ENCODE assay signal across 33 cellular contexts in the genomic region with DNA sequence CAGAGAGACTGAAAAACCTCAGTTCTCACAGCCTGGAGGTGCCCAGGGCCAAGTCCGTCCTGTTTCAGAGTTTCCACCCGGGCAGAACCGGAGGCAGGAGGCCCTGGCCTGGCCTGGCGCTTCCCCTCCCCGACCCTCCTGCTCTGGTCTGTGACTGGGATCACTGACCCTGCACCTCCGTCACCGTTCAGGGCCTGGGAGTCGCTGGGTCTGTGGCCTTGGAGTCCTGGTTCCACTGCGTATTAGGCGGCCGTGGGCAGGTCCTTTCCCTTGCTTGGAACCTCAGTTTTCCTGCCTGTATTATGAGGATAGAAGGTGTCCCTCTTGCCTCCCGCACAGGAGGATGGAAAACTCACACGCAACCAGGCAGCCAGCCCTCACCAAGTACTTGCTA. TPM values are rescaled to one million over a fixed set of nuclear protein-coding genes. Genes with fewer than 3 reads are reported as not detected.
"Had no signal": no experiment of that assay in that cellular context is flagged by ENCODE, and none has a peak within 500 bp of the region (broad histone marks: within the 10 kb centered on the region; RNA-seq: fewer than 3 reads in every experiment).

No MANE protein-coding gene starts in this region.

- H3K36me3 ChIP-seq: adrenal gland, esophagus muscularis mucosa, gastrocnemius medialis, WERI-Rb-1 had no signal

- H3K36me3 Mint-ChIP-seq: activated naive CD4-positive, alpha-beta T cell treated with anti-CD3 and anti-CD28 coated beads, Interleukin-2, amount 50 U/mL, for 24 hours; activated naive CD8-positive, alpha-beta T cell treated with anti-CD3 and anti-CD28 coated beads for 36 hours had no signal

- H3K4me1 Mint-ChIP-seq: activated B cell treated with CpG ODN at 0.5 μM for 24 hours; activated naive CD4-positive, alpha-beta T cell treated with anti-CD3 and anti-CD28 coated beads, Interleukin-2, amount 50 U/mL, for 24 hours; activated naive CD8-positive, alpha-beta T cell treated with anti-CD3 and anti-CD28 coated beads for 36 hours; activated naive CD8-positive, alpha-beta T cell treated with anti-CD3 and anti-CD28 coated beads, Interleukin-2, amount 50 U/mL, for 24 hours; activated T-helper 17 cell treated with anti-CD3 and anti-CD28 coated beads, Interleukin-2, amount 50 U/mL, for 72 hours; T-helper 17 cell had no signal

- H3K27ac ChIP-seq: adrenal gland, body of pancreas, esophagus muscularis mucosa, foreskin keratinocyte, gastrocnemius medialis, WERI-Rb-1 had no signal

- H3K27ac Mint-ChIP-seq: activated B cell treated with CpG ODN at 0.5 μM for 24 hours; activated CD8-positive, alpha-beta T cell treated with anti-CD3 and anti-CD28 coated beads for 36 hours; activated naive CD4-positive, alpha-beta T cell treated with anti-CD3 and anti-CD28 coated beads for 36 hours; activated naive CD4-positive, alpha-beta T cell treated with anti-CD3 and anti-CD28 coated beads, Interleukin-2, amount 50 U/mL, for 24 hours; activated naive CD8-positive, alpha-beta T cell treated with anti-CD3 and anti-CD28 coated beads for 36 hours; activated naive CD8-positive, alpha-beta T cell treated with anti-CD3 and anti-CD28 coated beads, Interleukin-2, amount 50 U/mL, for 24 hours; activated T-helper 17 cell treated with anti-CD3 and anti-CD28 coated beads, Interleukin-2, amount 50 U/mL, for 72 hours; effector memory CD8-positive, alpha-beta T cell; T-helper 17 cell; T-helper 2 cell treated with Interferon-gamma antibody and Interleukin-4, amounts not matched to agents 5 μg/mL and 100 μg/mL, for 36 hours had no signal

- H3K27me3 ChIP-seq: adrenal gland, body of pancreas, gastrocnemius medialis had no signal

- DNase-seq: activated B cell treated with CpG ODN at 0.5 μM for 24 hours; activated CD4-positive, alpha-beta T cell treated with anti-CD3 and anti-CD28 coated beads for 48 hours; activated CD4-positive, alpha-beta T cell treated with anti-CD3 and anti-CD28 coated beads, Interleukin-2, amount 50 U/mL, for 1 hour; activated CD4-positive, alpha-beta T cell treated with anti-CD3 and anti-CD28 coated beads, Interleukin-2, amount 50 U/mL, for 48 hours; activated CD8-positive, alpha-beta memory T cell treated with anti-CD3 and anti-CD28 coated beads for 24 hours; activated CD8-positive, alpha-beta T cell treated with anti-CD3 and anti-CD28 coated beads for 36 hours; activated effector memory CD4-positive, alpha-beta T cell treated with anti-CD3 and anti-CD28 coated beads, Interleukin-2, amount 50 U/mL, for 16 hours; activated naive CD4-positive, alpha-beta T cell treated with anti-CD3 and anti-CD28 coated beads for 36 hours; activated naive CD8-positive, alpha-beta T cell treated with anti-CD3 and anti-CD28 coated beads for 36 hours; activated naive CD8-positive, alpha-beta T cell treated with anti-CD3 and anti-CD28 coated beads, Interleukin-2, amount 50 U/mL, for 24 hours; activated T-cell treated with anti-CD3 and anti-CD28 coated beads, Interleukin-2, amount 50 U/mL, for 4 hours; adrenal gland; amygdala; aorta; body of pancreas; caudate nucleus; cortex of kidney; dermis blood vessel endothelial cell; effector CD4-positive, alpha-beta T cell; effector memory CD8-positive, alpha-beta T cell; erythroblast; foreskin keratinocyte; gastrocnemius medialis; T-helper 1 cell; T-helper 17 cell; T1000; WERI-Rb-1 had no signal

- H3K4me3 ChIP-seq: adrenal gland, body of pancreas, esophagus muscularis mucosa, gastrocnemius medialis had no signal

- H3K9me3 Mint-ChIP-seq: activated B cell treated with CpG ODN at 0.5 μM for 24 hours; activated CD8-positive, alpha-beta T cell treated with anti-CD3 and anti-CD28 coated beads for 36 hours; activated naive CD4-positive, alpha-beta T cell treated with anti-CD3 and anti-CD28 coated beads for 36 hours; activated naive CD4-positive, alpha-beta T cell treated with anti-CD3 and anti-CD28 coated beads, Interleukin-2, amount 50 U/mL, for 24 hours; activated naive CD8-positive, alpha-beta T cell treated with anti-CD3 and anti-CD28 coated beads for 36 hours; activated naive CD8-positive, alpha-beta T cell treated with anti-CD3 and anti-CD28 coated beads, Interleukin-2, amount 50 U/mL, for 24 hours; activated T-cell treated with anti-CD3 and anti-CD28 coated beads, Interleukin-2, amount 50 U/mL, for 4 hours; activated T-helper 17 cell treated with anti-CD3 and anti-CD28 coated beads, Interleukin-2, amount 50 U/mL, for 72 hours; effector memory CD8-positive, alpha-beta T cell; T-helper 2 cell treated with Interferon-gamma antibody and Interleukin-4, amounts not matched to agents 5 μg/mL and 100 μg/mL, for 36 hours had no signal

- H3K4me1 ChIP-seq: adrenal gland, body of pancreas, esophagus muscularis mucosa, gastrocnemius medialis had no signal

- H3K9me3 ChIP-seq: adrenal gland, body of pancreas, esophagus muscularis mucosa, gastrocnemius medialis had no signal

- ATAC-seq: activated CD4-positive, CD25-positive, alpha-beta regulatory T cell treated with anti-CD3 and anti-CD28 coated beads, Interleukin-2, amount 50 U/mL, for 24 hours; activated CD8-positive, alpha-beta T cell treated with anti-CD3 and anti-CD28 coated beads for 36 hours; activated naive CD8-positive, alpha-beta T cell treated with anti-CD3 and anti-CD28 coated beads, Interleukin-2, amount 50 U/mL, for 24 hours; activated T-cell treated with anti-CD3 and anti-CD28 coated beads, Interleukin-2, amount 50 U/mL, for 4 hours; activated T-helper 17 cell treated with anti-CD3 and anti-CD28 coated beads, Interleukin-2, amount 50 U/mL, for 72 hours; body of pancreas; effector memory CD8-positive, alpha-beta T cell; foreskin keratinocyte; gastrocnemius medialis; T-helper 17 cell had no signal

- H3K27me3 Mint-ChIP-seq: activated naive CD4-positive, alpha-beta T cell treated with anti-CD3 and anti-CD28 coated beads, Interleukin-2, amount 50 U/mL, for 24 hours; activated naive CD8-positive, alpha-beta T cell treated with anti-CD3 and anti-CD28 coated beads for 36 hours had no signal

- H3K4me3 Mint-ChIP-seq: activated B cell treated with CpG ODN at 0.5 μM for 24 hours; activated CD8-positive, alpha-beta T cell treated with anti-CD3 and anti-CD28 coated beads for 36 hours; activated naive CD4-positive, alpha-beta T cell treated with anti-CD3 and anti-CD28 coated beads for 36 hours; activated naive CD4-positive, alpha-beta T cell treated with anti-CD3 and anti-CD28 coated beads, Interleukin-2, amount 50 U/mL, for 24 hours; activated naive CD8-positive, alpha-beta T cell treated with anti-CD3 and anti-CD28 coated beads for 36 hours; activated naive CD8-positive, alpha-beta T cell treated with anti-CD3 and anti-CD28 coated beads, Interleukin-2, amount 50 U/mL, for 24 hours; activated T-cell treated with anti-CD3 and anti-CD28 coated beads, Interleukin-2, amount 50 U/mL, for 4 hours; activated T-helper 17 cell treated with anti-CD3 and anti-CD28 coated beads, Interleukin-2, amount 50 U/mL, for 72 hours; effector memory CD8-positive, alpha-beta T cell; T-helper 17 cell; T-helper 2 cell treated with Interferon-gamma antibody and Interleukin-4, amounts not matched to agents 5 μg/mL and 100 μg/mL, for 36 hours had no signal

RNA-seq across cellular contexts. Expression of gene PLA2G2E, which starts 0.5 kb away (rescaled TPM):
- total RNA-seq: activated B cell treated with CpG ODN at 0.5 μM for 24 hours; activated CD8-positive, alpha-beta T cell treated with anti-CD3 and anti-CD28 coated beads for 36 hours; activated naive CD4-positive, alpha-beta T cell treated with anti-CD3 and anti-CD28 coated beads for 36 hours; activated naive CD8-positive, alpha-beta T cell treated with anti-CD3 and anti-CD28 coated beads for 36 hours; activated T-cell treated with anti-CD3 and anti-CD28 coated beads, Interleukin-2, amount 50 U/mL, for 4 hours; activated T-helper 17 cell treated with anti-CD3 and anti-CD28 coated beads, Interleukin-2, amount 50 U/mL, for 72 hours; adrenal gland; aorta; body of pancreas; chondrocyte; dermis blood vessel endothelial cell; esophagus muscularis mucosa; foreskin keratinocyte; gastrocnemius medialis; T-helper 17 cell had no signal

RNA-seq across cellular contexts. Expression of gene PLA2G2A, which starts 55.5 kb away (rescaled TPM):
- total RNA-seq: activated B cell treated with CpG ODN at 0.5 μM for 24 hours; activated CD8-positive, alpha-beta T cell treated with anti-CD3 and anti-CD28 coated beads for 36 hours; activated naive CD4-positive, alpha-beta T cell treated with anti-CD3 and anti-CD28 coated beads for 36 hours; activated naive CD8-positive, alpha-beta T cell treated with anti-CD3 and anti-CD28 coated beads for 36 hours; activated T-helper 17 cell treated with anti-CD3 and anti-CD28 coated beads, Interleukin-2, amount 50 U/mL, for 72 hours; chondrocyte; dermis blood vessel endothelial cell; foreskin keratinocyte; T-helper 17 cell had no signal
